ENCODE assay signal across 27 cellular contexts in genomic region chr10:32511599-32511998, GRCh38.
"Had no signal": no experiment of that assay in that cellular context is flagged by ENCODE, and none has a peak within 500 bp of the region (broad histone marks: within the 10 kb centered on the region; RNA-seq: fewer than 3 reads in every experiment).

No MANE protein-coding gene starts in this region.

- H3K4me3 ChIP-seq: colonic mucosa, coronary artery, dorsolateral prefrontal cortex, esophagus muscularis mucosa, esophagus squamous epithelium, gastrocnemius medialis, gastroesophageal sphincter, heart left ventricle had no signal

- ATAC-seq: effector memory CD8-positive, alpha-beta T cell; esophagus mucosa; foreskin keratinocyte; gastrocnemius medialis; gastroesophageal sphincter; heart left ventricle had no signal

- H3K4me3 Mint-ChIP-seq: dendritic cell treated with granulocyte-macrophage colony-stimulating factor and Interleukin-4, amounts not matched to agents 40 ng/mL and 50 ng/mL, for 4 days; effector memory CD8-positive, alpha-beta T cell; endodermal cell had no signal

- H3K27ac Mint-ChIP-seq: dendritic cell treated with granulocyte-macrophage colony-stimulating factor and Interleukin-4, amounts not matched to agents 40 ng/mL and 50 ng/mL, for 4 days; effector memory CD8-positive, alpha-beta T cell; endodermal cell had no signal

- H3K27ac ChIP-seq: colonic mucosa, coronary artery, dorsolateral prefrontal cortex, epithelial cell of prostate, esophagus muscularis mucosa, esophagus squamous epithelium, foreskin keratinocyte, gastrocnemius medialis, gastroesophageal sphincter, heart left ventricle had no signal

- H3K27me3 ChIP-seq: colonic mucosa, dorsolateral prefrontal cortex, esophagus muscularis mucosa, esophagus squamous epithelium, foreskin keratinocyte, gastrocnemius medialis, gastroesophageal sphincter, heart left ventricle had no signal

- H3K36me3 ChIP-seq: colonic mucosa, gastrocnemius medialis had no signal

- H3K9me3 Mint-ChIP-seq: effector memory CD8-positive, alpha-beta T cell had no signal

- DNase-seq: colonic mucosa; cortex of kidney; dermis blood vessel endothelial cell; dorsolateral prefrontal cortex; effector CD4-positive, alpha-beta T cell; effector CD8-positive, alpha-beta T cell; effector memory CD4-positive, alpha-beta T cell; effector memory CD8-positive, alpha-beta T cell; endodermal cell; erythroblast; esophagus squamous epithelium; foreskin fibroblast; foreskin keratinocyte; foreskin melanocyte; gastrocnemius medialis; glutamatergic neuron; head of caudate nucleus; heart left ventricle had no signal

- FAIRE-seq: colon, endothelial cell of umbilical vein, frontal cortex had no signal

- H3K9me3 ChIP-seq: colonic mucosa, esophagus muscularis mucosa, esophagus squamous epithelium, gastrocnemius medialis, gastroesophageal sphincter had no signal

- H3K4me1 Mint-ChIP-seq: endodermal cell had no signal

- H3K4me1 ChIP-seq: colonic mucosa, esophagus muscularis mucosa, esophagus squamous epithelium, foreskin keratinocyte, gastrocnemius medialis, gastroesophageal sphincter, heart left ventricle had no signal
